Comparison of ENCODE assay signal across 11 cellular contexts in the genomic region with DNA sequence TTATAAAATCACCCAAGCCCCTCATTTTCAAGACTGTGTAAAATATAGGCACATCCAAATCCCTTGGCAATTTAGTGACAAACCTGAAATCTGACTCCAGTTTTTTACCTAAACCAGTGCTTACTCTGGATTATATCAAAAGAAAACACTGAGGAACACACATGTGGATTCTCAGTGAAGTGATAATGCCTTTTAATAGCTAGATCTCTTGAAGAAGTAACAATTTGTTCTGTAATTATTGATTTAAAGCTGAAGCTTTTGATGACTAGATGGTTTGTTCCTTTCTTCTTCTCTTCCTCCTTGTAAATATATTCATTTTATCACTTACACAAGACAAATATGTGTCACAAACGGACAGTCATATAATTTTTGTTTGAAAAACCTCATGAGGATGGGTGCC.
"Had no signal": no experiment of that assay in that cellular context is flagged by ENCODE, and none has a peak within 500 bp of the region (broad histone marks: within the 10 kb centered on the region; RNA-seq: fewer than 3 reads in every experiment).

No MANE protein-coding gene starts in this region.

- H3K9me3 ChIP-seq: HAP-1 had no signal

- H3K27ac Mint-ChIP-seq: GM23338, H9, HFFc6 had no signal

- FAIRE-seq: H1, H54 had no signal

- H3K27ac ChIP-seq: GM23248 had no signal

- H3K4me1 Mint-ChIP-seq: GM23338, H9 had no signal

- ATAC-seq: GM23338, HCT116 had no signal

- H3K36me3 ChIP-seq: HAP-1 had no signal

- DNase-seq: GM23248, GOT3, H7, H9, HCEC 1CT, HFFc6 had no signal

- H3K4me1 ChIP-seq: HAP-1 had no signal

- H3K4me3 Mint-ChIP-seq: GM23338, H9, HFFc6 had no signal

- H3K9me3 Mint-ChIP-seq: GM23338, H9 had no signal

- H3K4me3 ChIP-seq: GM23248, GM23338, HAP-1 had no signal
